Comparison of ENCODE assay signal across 16 cellular contexts in genomic region chr9:136361047-136361756, GRCh38. TPM values are rescaled to one million over a fixed set of nuclear protein-coding genes. Genes with fewer than 3 reads are reported as not detected.
DNase-seq lines count a peak whose midpoint lies in the region; ATAC-seq and TF ChIP-seq lines count a peak whose summit lies in the region.
"Had no signal": no experiment of that assay in that cellular context is flagged by ENCODE, and none has a peak within 500 bp of the region (broad histone marks: within the 10 kb centered on the region; RNA-seq: fewer than 3 reads in every experiment).

No MANE protein-coding gene starts in this region.

- H3K27me3 ChIP-seq in BE2C (no peaks in the 10 kb centered on the region), HUES6 (ENCODE audit: control insufficient read depth, insufficient read depth, low read length) (no peaks in the 10 kb centered on the region), fibroblast of lung (ENCODE audit: control insufficient read depth, insufficient read depth, low read length) (no peaks in the 10 kb centered on the region)
- H3K27me3 ChIP-seq: body of pancreas, pancreas had no signal

- no peaks in the 10 kb centered on the region for H4K20me1 ChIP-seq in fibroblast of lung (ENCODE audit: control insufficient read depth, extremely low read depth, insufficient read depth, low read length)

- no peak overlapping the region for H2AFZ ChIP-seq in fibroblast of lung (ENCODE audit: low read length)

- no peak overlapping the region for H3K4me3 ChIP-seq in BE2C (ENCODE audit: low read depth, low read length)
- H3K4me3 ChIP-seq in HUES6 (ENCODE audit: low read depth, low read length): no peak overlapping the region
- peak overlapping the region in 1 of 4 experiments; percentile 14 for H3K4me3 ChIP-seq in fibroblast of lung (replicated peaks in 1 of 4; ENCODE audit: control extremely low read depth in 1 of 4, insufficient read depth in 1 of 4, low read depth in 3 of 4, low read length in 4 of 4)
- H3K4me3 ChIP-seq: body of pancreas, pancreas, SK-N-MC had no signal

- peaks cover 44% of the 10 kb centered on the region for H3K4me1 ChIP-seq in BE2C
- H3K4me1 ChIP-seq in HUES6 (ENCODE audit: control insufficient read depth, insufficient read depth, low read length): peaks cover 17% of the 10 kb centered on the region
- peaks cover 21% of the 10 kb centered on the region for H3K4me1 ChIP-seq in fibroblast of lung (ENCODE audit: control insufficient read depth, extremely low read depth, insufficient read depth, low read length)

- H3K36me3 ChIP-seq in BE2C (peaks cover 14% of the 10 kb centered on the region), HUES6 (ENCODE audit: control insufficient read depth, insufficient read depth, low read length) (peaks cover 8% of the 10 kb centered on the region), fibroblast of lung (ENCODE audit: control insufficient read depth, insufficient read depth, low read length) (peaks cover 23% of the 10 kb centered on the region)
- H3K36me3 ChIP-seq: pancreas had no signal

- intact Hi-C loops in sciatic nerve (cut with DNase I): no loop called here

- no peak for ATAC-seq in sciatic nerve
- ATAC-seq: body of pancreas; CD8-positive, alpha-beta T cell; pancreas had no signal

- TF ChIP-seq CTCF in BE2C (IDR thresholded peaks at IDR 0.05; ENCODE audit: low read depth, low read length): no peak
- TF ChIP-seq CTCF in fibroblast of lung (conservative IDR thresholded peaks at IDR 0.05 in 1 of 2, IDR thresholded peaks at IDR 0.05 in 1 of 2; ENCODE audit: low read depth in 1 of 2, low read length in 2 of 2): no peak

- H3K27ac ChIP-seq in HUES6 (ENCODE audit: low read depth, low read length) (no peak overlapping the region), fibroblast of lung (ENCODE audit: insufficient read depth, low read length) (peak overlapping the region; percentile 80)
- H3K27ac ChIP-seq: KMS-11, pancreas, SK-N-MC had no signal

- H3K4me2 ChIP-seq in fibroblast of lung (ENCODE audit: extremely low read depth, insufficient read depth, low read length): peak overlapping the region; percentile 42
- H3K4me2 ChIP-seq: KMS-11 had no signal

- no peaks in the 10 kb centered on the region for H3K9me3 ChIP-seq in BE2C
- no peaks in the 10 kb centered on the region for H3K9me3 ChIP-seq in HUES6 (ENCODE audit: control insufficient read depth, insufficient read depth, low read depth, low read length)
- no peaks in the 10 kb centered on the region for H3K9me3 ChIP-seq in fibroblast of lung (ENCODE audit: control insufficient read depth, insufficient read depth, low read depth, low read length)
- H3K9me3 ChIP-seq: body of pancreas, pancreas had no signal

- peak overlapping the region; percentile 36 for H3K9ac ChIP-seq in HUES6 (ENCODE audit: low read length)
- H3K9ac ChIP-seq in fibroblast of lung (ENCODE audit: insufficient read depth, low read length): peak overlapping the region; percentile 55
- H3K9ac ChIP-seq: KMS-11 had no signal

- DNase-seq in BE2C: peak; percentile 58
- peak; percentile 35 to 62 for DNase-seq in fibroblast of lung (ENCODE audit: low read depth in 2 of 2)
- peak; percentile 40 for DNase-seq in retina
- DNase-seq in sciatic nerve (ENCODE audit: low spot score): no peak
- DNase-seq in T-helper 9 cell: no peak
- DNase-seq in activated naive CD4-positive, alpha-beta T cell (lab: John Stamatoyannopoulos, UW): no peak
- no peak for DNase-seq in occipital lobe (lab: John Stamatoyannopoulos, UW)
- DNase-seq: activated CD8-positive, alpha-beta memory T cell treated with anti-CD3 and anti-CD28 coated beads for 24 hours; activated effector memory CD4-positive, alpha-beta T cell treated with anti-CD3 and anti-CD28 coated beads, Interleukin-2, amount 50 U/mL, for 16 hours; body of pancreas; CD8-positive, alpha-beta T cell; NCI-H1436 treated with DMSO at 0.1 percent for 48 hours; pancreas had no signal

- no peaks in the 10 kb centered on the region for H3K79me2 ChIP-seq in fibroblast of lung (ENCODE audit: control insufficient read depth, insufficient read depth, low read length)

RNA-seq across cellular contexts. Expression of gene DNLZ, which starts 2.3 kb away (rescaled TPM):
- 95.7 TPM for polyA plus RNA-seq in BE2C (2012; ENCODE audit: insufficient read depth, insufficient read length, low read depth)
- total RNA-seq in fibroblast of lung (14.2 and 14.6 TPM in 2 replicates), sciatic nerve (24.6 TPM), occipital lobe (4.1 TPM)
- 5.8 and 7.4 TPM in 2 replicates for polyA plus RNA-seq in fibroblast of lung
- 19.1 and 21.3 TPM in 2 replicates for polyA plus RNA-seq in fibroblast of lung (2012)
- polyA minus RNA-seq in fibroblast of lung (ENCODE audit: low replicate concordance): 0.47 and 4.8 TPM in 2 replicates

RNA-seq across cellular contexts. Expression of gene CARD9, which starts 12.3 kb away (rescaled TPM):
- 47.9 TPM for polyA plus RNA-seq in BE2C (2012; ENCODE audit: insufficient read depth, insufficient read length, low read depth)
- total RNA-seq in fibroblast of lung (1.0 and 3.3 TPM in 2 replicates), sciatic nerve (4.0 TPM), occipital lobe (0.47 TPM)
- polyA plus RNA-seq in fibroblast of lung: 0.16 and 0.69 TPM in 2 replicates
- 0.75 and 1.6 TPM in 2 replicates for polyA plus RNA-seq in fibroblast of lung (2012)
- polyA minus RNA-seq in fibroblast of lung (ENCODE audit: low replicate concordance): 0.11 and 1.1 TPM in 2 replicates

RNA-seq across cellular contexts. Expression of gene GPSM1, which starts 33.9 kb away (rescaled TPM):
- polyA plus RNA-seq in BE2C (2012; ENCODE audit: insufficient read depth, insufficient read length, low read depth): 131 TPM
- total RNA-seq in fibroblast of lung (54.2 and 60.3 TPM in 2 replicates), sciatic nerve (43.7 TPM), occipital lobe (73.6 TPM)
- 15.8 and 17.2 TPM in 2 replicates for polyA plus RNA-seq in fibroblast of lung
- 42.7 and 50.3 TPM in 2 replicates for polyA plus RNA-seq in fibroblast of lung (2012)
- 18.7 and 34.0 TPM in 2 replicates for polyA minus RNA-seq in fibroblast of lung (ENCODE audit: low replicate concordance)

RNA-seq across cellular contexts. Expression of gene SNAPC4, which starts 38.8 kb away (rescaled TPM):
- 56.9 TPM for polyA plus RNA-seq in BE2C (2012; ENCODE audit: insufficient read depth, insufficient read length, low read depth)
- total RNA-seq in fibroblast of lung (3.8 and 4.9 TPM in 2 replicates), sciatic nerve (9.9 TPM), occipital lobe (7.2 TPM)
- 1.8 and 2.4 TPM in 2 replicates for polyA plus RNA-seq in fibroblast of lung
- polyA plus RNA-seq in fibroblast of lung (2012): 4.3 and 4.9 TPM in 2 replicates
- polyA minus RNA-seq in fibroblast of lung (ENCODE audit: low replicate concordance): 2.6 and 3.1 TPM in 2 replicates

RNA-seq across cellular contexts. Expression of gene ENTR1, which starts 49.2 kb away (rescaled TPM):
- 253 TPM for polyA plus RNA-seq in BE2C (2012; ENCODE audit: insufficient read depth, insufficient read length, low read depth)
- 31.9 and 32.4 TPM in 2 replicates for total RNA-seq in fibroblast of lung
- 24.5 and 30.7 TPM in 2 replicates for polyA plus RNA-seq in fibroblast of lung
- polyA plus RNA-seq in fibroblast of lung (2012): 28.1 and 32.2 TPM in 2 replicates
- 18.0 and 20.3 TPM in 2 replicates for polyA minus RNA-seq in fibroblast of lung (ENCODE audit: low replicate concordance)
- 39.7 TPM for total RNA-seq in sciatic nerve
- 20.1 TPM for total RNA-seq in occipital lobe

Comparison
In these comparisons a context has a peak if more than half of its experiments do, and no peak if none do; other contexts are left out.
1. DNase-seq: peak in BE2C (single experiment), fibroblast of lung (2 of 2) and retina (single experiment); none in sciatic nerve (single experiment), T-helper 9 cell (single experiment), activated naive CD4-positive, alpha-beta T cell (0 of 4) and occipital lobe (single experiment).